14 cellular contexts compared by ENCODE assay signal in the genomic region with DNA sequence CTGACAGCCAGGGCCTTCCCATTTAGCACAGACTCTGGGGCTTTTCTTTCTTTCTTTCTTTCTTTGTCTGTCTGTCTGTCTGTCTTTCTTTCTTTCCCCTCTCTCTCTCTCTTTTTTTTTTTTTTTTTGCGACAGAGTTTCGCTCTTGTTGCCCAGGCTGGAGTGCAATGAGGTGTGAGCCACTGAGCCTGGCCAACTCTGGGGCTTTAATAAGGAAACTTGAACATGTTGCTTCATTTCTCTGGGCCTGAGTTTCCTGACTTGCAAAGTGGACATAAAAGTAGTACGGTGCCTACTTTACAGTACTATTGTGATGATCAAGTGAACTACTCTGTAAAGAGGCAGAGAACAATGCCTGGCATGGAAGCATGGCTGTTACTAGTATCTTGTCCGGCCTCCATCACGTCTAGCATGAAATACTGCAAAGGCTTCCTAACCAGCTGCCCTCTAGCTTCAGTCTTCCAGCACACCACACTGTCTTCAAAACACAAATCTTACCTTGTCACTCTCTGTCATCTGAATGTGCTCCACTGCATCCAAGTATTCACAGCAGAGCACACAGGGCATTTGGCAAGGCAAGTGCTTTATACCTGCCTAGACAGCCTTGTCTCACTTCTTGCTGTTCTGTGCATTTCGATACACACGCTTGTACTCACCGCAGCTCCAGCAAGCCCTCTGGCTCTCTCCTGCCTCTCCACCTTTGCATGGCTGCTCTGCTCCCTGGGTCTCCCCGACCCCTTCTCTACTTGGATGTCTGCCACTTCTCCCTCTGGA.
A peak's percentile ranks its signal among the peaks of the same experiment; 100 is the strongest.
DNase-seq lines count a peak whose midpoint lies in the region; ATAC-seq and TF ChIP-seq lines count a peak whose summit lies in the region.
"Had no signal": no experiment of that assay in that cellular context is flagged by ENCODE, and none has a peak within 500 bp of the region (broad histone marks: within the 10 kb centered on the region; RNA-seq: fewer than 3 reads in every experiment).

No MANE protein-coding gene starts in this region.

- H3K27ac Mint-ChIP-seq in natural killer cell = peak overlapping the region; percentile 49 to 83
- H3K27ac Mint-ChIP-seq in natural killer cell treated with Interleukin-12 subunit alpha and Interleukin-12 subunit beta and Interleukin-15 and Interleukin-18, amount 100 ng/mL, for 72 hours = peak overlapping the region in 1 of 2 donors; percentile 42
- H3K27ac Mint-ChIP-seq in activated T-helper 2 cell treated with anti-CD3 and anti-CD28 coated beads, Interferon-gamma antibody, Interleukin-2, Interleukin-4, amounts not matched to agents 10 μg/mL and 5 μg/mL and 100 μg/mL, durations not matched to agents 14 hours and 24 hours and 36 hours = peak overlapping the region; percentile 69
- H3K27ac Mint-ChIP-seq in nephron = peak overlapping the region; percentile 81 to 89 (median 88)

- in situ Hi-C loops in GM13977 (cut with MboI; ENCODE audit: low pct_unique_long_range_greater_than_20kb, low sequenced_read_pairs, unreplicated experiment) = no loop called here

- H3K27me3 Mint-ChIP-seq in natural killer cell (ENCODE audit: low read depth in 2 of 2) = no peaks in the 10 kb centered on the region
- no peaks in the 10 kb centered on the region for H3K27me3 Mint-ChIP-seq in natural killer cell treated with Interleukin-12 subunit alpha and Interleukin-12 subunit beta and Interleukin-15 and Interleukin-18, amount 100 ng/mL, for 72 hours
- H3K27me3 Mint-ChIP-seq in activated T-helper 2 cell treated with anti-CD3 and anti-CD28 coated beads, Interferon-gamma antibody, Interleukin-2, Interleukin-4, amounts not matched to agents 10 μg/mL and 5 μg/mL and 100 μg/mL, durations not matched to agents 14 hours and 24 hours and 36 hours (ENCODE audit: low read depth) = no peaks in the 10 kb centered on the region
- H3K27me3 Mint-ChIP-seq in nephron (ENCODE audit: low read depth) = no peaks in the 10 kb centered on the region

- H3K4me3 Mint-ChIP-seq in natural killer cell (peak overlapping the region; percentile 61), nephron (peak overlapping the region in 1 of 3 experiments; percentile 39)
- no peak overlapping the region for H3K4me3 Mint-ChIP-seq in natural killer cell treated with Interleukin-12 subunit alpha and Interleukin-12 subunit beta and Interleukin-15 and Interleukin-18, amount 100 ng/mL, for 72 hours
- H3K4me3 Mint-ChIP-seq in activated T-helper 2 cell treated with anti-CD3 and anti-CD28 coated beads, Interferon-gamma antibody, Interleukin-2, Interleukin-4, amounts not matched to agents 10 μg/mL and 5 μg/mL and 100 μg/mL, durations not matched to agents 14 hours and 24 hours and 36 hours (ENCODE audit: low read depth) = no peak overlapping the region

- TF ChIP-seq CTCF in natural killer cell (IDR thresholded peaks at IDR 0.05) = no peak
- TF ChIP-seq CTCF in nephron (IDR thresholded peaks at IDR 0.05; ENCODE audit: unreplicated experiment in 3 of 3) = no peak
- TF ChIP-seq CTCF in GM13977 (IDR thresholded peaks at IDR 0.05; ENCODE audit: extremely low read depth, insufficient read depth, missing control alignments) = no peak

- intact Hi-C loops in natural killer cell (cut with micrococcal nuclease) = loop anchor here (2.0 kb wide), 1 partner anchor 25 kb away; no protein-coding TSS in a partner anchor
- intact Hi-C loops in activated T-helper 2 cell treated with anti-CD3 and anti-CD28 coated beads, Interferon-gamma antibody, Interleukin-2, Interleukin-4, amounts not matched to agents 10 μg/mL and 5 μg/mL and 100 μg/mL, durations not matched to agents 14 hours and 24 hours and 36 hours (cut with micrococcal nuclease) = no loop called here

- ATAC-seq in natural killer cell = no peak
- ATAC-seq in natural killer cell treated with Interleukin-12 subunit alpha and Interleukin-12 subunit beta and Interleukin-15 and Interleukin-18, amount 100 ng/mL, for 72 hours = no peak

- H3K36me3 Mint-ChIP-seq in natural killer cell (no peaks in the 10 kb centered on the region), nephron (ENCODE audit: low read depth) (no peaks in the 10 kb centered on the region)
- no peaks in the 10 kb centered on the region for H3K36me3 Mint-ChIP-seq in natural killer cell treated with Interleukin-12 subunit alpha and Interleukin-12 subunit beta and Interleukin-15 and Interleukin-18, amount 100 ng/mL, for 72 hours
- H3K36me3 Mint-ChIP-seq in activated T-helper 2 cell treated with anti-CD3 and anti-CD28 coated beads, Interferon-gamma antibody, Interleukin-2, Interleukin-4, amounts not matched to agents 10 μg/mL and 5 μg/mL and 100 μg/mL, durations not matched to agents 14 hours and 24 hours and 36 hours (ENCODE audit: low read depth) = no peaks in the 10 kb centered on the region

- H3K9me3 Mint-ChIP-seq in natural killer cell (no peaks in the 10 kb centered on the region), nephron (no peaks in the 10 kb centered on the region)
- no peaks in the 10 kb centered on the region for H3K9me3 Mint-ChIP-seq in natural killer cell treated with Interleukin-12 subunit alpha and Interleukin-12 subunit beta and Interleukin-15 and Interleukin-18, amount 100 ng/mL, for 72 hours
- H3K9me3 Mint-ChIP-seq in activated T-helper 2 cell treated with anti-CD3 and anti-CD28 coated beads, Interferon-gamma antibody, Interleukin-2, Interleukin-4, amounts not matched to agents 10 μg/mL and 5 μg/mL and 100 μg/mL, durations not matched to agents 14 hours and 24 hours and 36 hours = no peaks in the 10 kb centered on the region

- H3K4me1 Mint-ChIP-seq in natural killer cell (peaks cover 45 to 54% of the 10 kb centered on the region in 2 donors), nephron (peaks cover 72% of the 10 kb centered on the region)
- H3K4me1 Mint-ChIP-seq in natural killer cell treated with Interleukin-12 subunit alpha and Interleukin-12 subunit beta and Interleukin-15 and Interleukin-18, amount 100 ng/mL, for 72 hours (ENCODE audit: low read depth in 2 of 2) = peaks cover 34 to 38% of the 10 kb centered on the region in 2 donors
- H3K4me1 Mint-ChIP-seq in activated T-helper 2 cell treated with anti-CD3 and anti-CD28 coated beads, Interferon-gamma antibody, Interleukin-2, Interleukin-4, amounts not matched to agents 10 μg/mL and 5 μg/mL and 100 μg/mL, durations not matched to agents 14 hours and 24 hours and 36 hours (ENCODE audit: low read depth) = peaks cover 37% of the 10 kb centered on the region

- DNase-seq in natural killer cell = no peak
- DNase-seq in natural killer cell treated with Interleukin-12 subunit alpha and Interleukin-12 subunit beta and Interleukin-15 and Interleukin-18, amount 100 ng/mL, for 72 hours (ENCODE audit: low spot score) = no peak
- no peak for DNase-seq in activated T-helper 2 cell treated with anti-CD3 and anti-CD28 coated beads, Interferon-gamma antibody, Interleukin-2, Interleukin-4, amounts not matched to agents 10 μg/mL and 5 μg/mL and 100 μg/mL, durations not matched to agents 14 hours and 24 hours and 36 hours (ENCODE audit: low spot score)
- no peak for DNase-seq in AML-193 (lab: John Stamatoyannopoulos, UW)
- no peak for DNase-seq in GM13977 (ENCODE audit: low spot score)
- no peak for DNase-seq in NCI-H2227 treated with DMSO at 0.1 percent for 48 hours (lab: John Stamatoyannopoulos, UW)
- DNase-seq: activated CD8-positive, alpha-beta memory T cell treated with anti-CD3 and anti-CD28 coated beads, Interleukin-2, amount 50 U/mL, for 4 hours; amniotic stem cell; DND-41; NCI-H526; PC-9; right lobe of liver; stimulated activated CD4-positive, alpha-beta T cell treated with anti-CD3 and anti-CD28 coated beads, Interleukin-1b, Interleukin-23, amount 100 ng/mL, for 48 hours had no signal
